ENCODE assay signal across 1 cellular context in genomic region chr5:181223041-181223728, GRCh38.
A peak's percentile ranks its signal among the peaks of the same experiment; 100 is the strongest.
TF ChIP-seq lines count a peak whose summit lies in the region.

Gene TRIM41, plus strand, starts transcription at chr5:181223281. Its CDS starts 719 bp downstream, at chr5:181224000.

TF ChIP-seq in HepG2, 621 proteins besides CTCF, POLR2A, EP300 and RAD21 (continued from another document and continues in another):
- TF ChIP-seq CSRNP1 (CRISPR knock-in tag; IDR thresholded peaks at IDR 0.05) (no peak), ZNF713 (CRISPR knock-in tag; IDR thresholded peaks at IDR 0.05) (no peak; the same call in 1 of the 2 replicates), MAZ (IDR thresholded peaks at IDR 0.05; ENCODE audit: borderline replicate concordance, low read depth, low read length) (peak; percentile 46; the same call in 1 of the 2 replicates), MAZ (CRISPR knock-in tag; IDR thresholded peaks at IDR 0.05; ENCODE audit: low read depth) (peak; percentile 82; the same call in 1 of the 2 replicates), ARNT (IDR thresholded peaks at IDR 0.05) (no peak), ZSCAN30 (CRISPR knock-in tag; IDR thresholded peaks at IDR 0.05) (no peak), ZNF781 (CRISPR knock-in tag; IDR thresholded peaks at IDR 0.05; ENCODE audit: borderline replicate concordance, not compliant biosample characterization) (peak; percentile 69), SNRNP70 (IDR thresholded peaks at IDR 0.05; ENCODE audit: low read depth, low read length) (no peak), SAP130 (CRISPR knock-in tag; IDR thresholded peaks at IDR 0.05; ENCODE audit: low read depth) (peak; percentile 89), PAXIP1 (CRISPR knock-in tag; conservative IDR thresholded peaks at IDR 0.05) (peak; percentile 79), ELF1 (CRISPR knock-in tag; IDR thresholded peaks at IDR 0.05) (peak; percentile 94), ZNF766 (CRISPR knock-in tag; IDR thresholded peaks at IDR 0.05; ENCODE audit: borderline replicate concordance) (0 out of 2 replicates have a peak, but pooled peaks have one; percentile 25), ZNF296 (CRISPR knock-in tag; conservative IDR thresholded peaks at IDR 0.05) (no peak), ZNF180 (CRISPR knock-in tag; IDR thresholded peaks at IDR 0.05; ENCODE audit: borderline replicate concordance, low read depth) (no peak), ZNF562 (CRISPR knock-in tag; IDR thresholded peaks at IDR 0.05; ENCODE audit: borderline replicate concordance) (no peak), KAT2B (IDR thresholded peaks at IDR 0.05; ENCODE audit: borderline replicate concordance, low read depth, low read length) (no peak), KDM2A (CRISPR knock-in tag; IDR thresholded peaks at IDR 0.05; ENCODE audit: borderline replicate concordance, low read depth) (peak; percentile 84), ZFAT (CRISPR knock-in tag; conservative IDR thresholded peaks at IDR 0.05) (no peak), ZNF432 (CRISPR knock-in tag; IDR thresholded peaks at IDR 0.05; ENCODE audit: borderline replicate concordance) (no peak), ZNF773 (CRISPR knock-in tag; IDR thresholded peaks at IDR 0.05; ENCODE audit: borderline replicate concordance) (0 out of 2 replicates have a peak, but pooled peaks have one; percentile 63), TFDP1 (CRISPR knock-in tag; IDR thresholded peaks at IDR 0.05; ENCODE audit: borderline replicate concordance) (peak; percentile 65; the same call in 1 of the 2 replicates), AKAP8 (CRISPR knock-in tag; IDR thresholded peaks at IDR 0.05) (no peak), SNAPC4 (CRISPR knock-in tag; IDR thresholded peaks at IDR 0.05) (peak; percentile 58; the same call in 1 of the 2 replicates), SKI (IDR thresholded peaks at IDR 0.05; ENCODE audit: partially characterized antibody) (peak; percentile 55), ARNTL (CRISPR knock-in tag; IDR thresholded peaks at IDR 0.05) (no peak; the same call in 1 of the 2 replicates), TCF12 (IDR thresholded peaks at IDR 0.05) (no peak), TCF12 (CRISPR knock-in tag; IDR thresholded peaks at IDR 0.05) (0 out of 2 replicates have a peak, but pooled peaks have one; percentile 61), KLF9 (CRISPR knock-in tag; IDR thresholded peaks at IDR 0.05; ENCODE audit: low read depth) (0 out of 2 replicates have a peak, but pooled peaks have one; percentile 15), ATF2 (CRISPR knock-in tag; IDR thresholded peaks at IDR 0.05) (peak; percentile 33; the same call in 1 of the 2 replicates), POLR2AphosphoS2 (IDR thresholded peaks at IDR 0.05; ENCODE audit: low read depth, low read length) (no peak), ARID4A (CRISPR knock-in tag; IDR thresholded peaks at IDR 0.05; ENCODE audit: borderline replicate concordance) (peak; percentile 90), ZNF749 (CRISPR knock-in tag; IDR thresholded peaks at IDR 0.05; ENCODE audit: borderline replicate concordance) (0 out of 2 replicates have a peak, but pooled peaks have one; percentile 50), ZNF549 (CRISPR knock-in tag; IDR thresholded peaks at IDR 0.05) (no peak), TP53 (CRISPR knock-in tag; conservative IDR thresholded peaks at IDR 0.05) (no peak), RXRA (CRISPR knock-in tag; IDR thresholded peaks at IDR 0.05) (peak; percentile 39), ZNF557 (CRISPR knock-in tag; IDR thresholded peaks at IDR 0.05) (no peak), MATR3 (CRISPR knock-in tag; IDR thresholded peaks at IDR 0.05) (no peak), HIC2 (CRISPR knock-in tag; IDR thresholded peaks at IDR 0.05; ENCODE audit: low read depth) (peak; percentile 28; the same call in 1 of the 2 replicates), ATF4 (CRISPR knock-in tag; IDR thresholded peaks at IDR 0.05) (peak in 1 of 2 experiments; percentile 34; a peak in 1 of 4 replicates)
